In the genomic region with DNA sequence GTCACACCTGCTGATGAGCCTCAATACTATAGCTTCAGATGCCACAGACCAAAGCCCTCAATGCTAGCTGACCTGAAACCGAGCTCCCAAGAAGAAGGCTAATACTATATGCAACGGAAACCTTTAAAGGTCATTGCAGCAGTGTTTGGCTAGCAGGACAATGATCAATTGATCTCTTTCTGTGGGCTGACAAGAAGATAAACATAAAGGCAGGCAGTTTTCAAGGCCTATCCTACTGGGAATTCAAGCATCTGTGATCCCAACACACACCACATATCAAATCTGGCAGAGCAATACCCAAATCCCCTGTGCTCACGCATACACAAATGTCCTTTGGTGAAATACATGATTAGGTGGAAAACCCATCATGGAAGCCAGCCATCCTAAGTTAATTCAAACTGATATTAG, we compare ENCODE assay signal across 1 cellular context.
A peak's percentile ranks its signal among the peaks of the same experiment; 100 is the strongest.
TF ChIP-seq lines count a peak whose summit lies in the region.

No MANE protein-coding gene starts in this region.

TF ChIP-seq in HepG2, 621 proteins besides CTCF, POLR2A, EP300 and RAD21 (continued from another document):
- TF ChIP-seq PBX2 (CRISPR knock-in tag; IDR thresholded peaks at IDR 0.05) (peak; percentile 26; the same call in 1 of the 2 replicates), GZF1 (CRISPR knock-in tag; IDR thresholded peaks at IDR 0.05) (no peak), ZNF329 (CRISPR knock-in tag; IDR thresholded peaks at IDR 0.05; ENCODE audit: low read depth) (no peak), ZNF792 (CRISPR knock-in tag; IDR thresholded peaks at IDR 0.05) (0 out of 2 replicates have a peak, but pooled peaks have one; percentile 57), ZNF816 (CRISPR knock-in tag; IDR thresholded peaks at IDR 0.05; ENCODE audit: borderline replicate concordance) (0 out of 2 replicates have a peak, but pooled peaks have one; percentile 59), AGO2 (optimal IDR thresholded peaks at IDR 0.05; ENCODE audit: low read depth, low read length) (no peak)
- TF ChIP-seq, protein P1, sequence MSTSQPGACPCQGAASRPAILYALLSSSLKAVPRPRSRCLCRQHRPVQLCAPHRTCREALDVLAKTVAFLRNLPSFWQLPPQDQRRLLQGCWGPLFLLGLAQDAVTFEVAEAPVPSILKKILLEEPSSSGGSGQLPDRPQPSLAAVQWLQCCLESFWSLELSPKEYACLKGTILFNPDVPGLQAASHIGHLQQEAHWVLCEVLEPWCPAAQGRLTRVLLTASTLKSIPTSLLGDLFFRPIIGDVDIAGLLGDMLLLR (CRISPR knock-in tag; IDR thresholded peaks at IDR 0.05), result no peak
